ENCODE assay signal across 27 cellular contexts in genomic region chr1:41464886-41465285, GRCh38. TPM values are rescaled to one million over a fixed set of nuclear protein-coding genes. Genes with fewer than 3 reads are reported as not detected.
DNase-seq lines count a peak whose midpoint lies in the region; ATAC-seq lines count a peak whose summit lies in the region.
"Had no signal": no experiment of that assay in that cellular context is flagged by ENCODE, and none has a peak within 500 bp of the region (broad histone marks: within the 10 kb centered on the region; RNA-seq: fewer than 3 reads in every experiment).

No MANE protein-coding gene starts in this region.

- no peak for ATAC-seq in GM18907 (IDR thresholded peaks at IDR 0.05; ENCODE audit: unreplicated experiment)
- ATAC-seq: A549; activated T-cell treated with anti-CD3 and anti-CD28 coated beads, Interleukin-2, amount 50 U/mL, for 72 hours; HepG2; left cardiac atrium; natural killer cell had no signal

- DNase-seq in NCI-H1436 (lab: John Stamatoyannopoulos, UW) (peak; percentile 34), NCI-H1436 treated with DMSO at 0.1 percent for 48 hours (lab: John Stamatoyannopoulos, UW) (no peak), NCI-H1694 (lab: John Stamatoyannopoulos, UW) (peak; percentile 85), NCI-H69 (lab: John Stamatoyannopoulos, UW) (peak; percentile 94), myocyte (ENCODE audit: low read depth) (peak; percentile 73), H4 (ENCODE audit: low spot score) (no peak), cerebellum (ENCODE audit: low spot score) (no peak)
- DNase-seq: activated CD4-positive, alpha-beta memory T cell treated with anti-CD3 and anti-CD28 coated beads for 36 hours; activated CD4-positive, alpha-beta T cell treated with anti-CD3 and anti-CD28 coated beads for 1 hour; activated T-cell treated with anti-CD3 and anti-CD28 coated beads, Interleukin-2, amount 50 U/mL, for 72 hours; CD4-positive, alpha-beta T cell; effector CD8-positive, alpha-beta T cell; H9; immature natural killer cell; left cardiac atrium; natural killer cell; NK-92 treated with Interleukin-12 subunit alpha and Interleukin-12 subunit beta, amount 100 ng/mL, for 24 hours; nucleus accumbens; stimulated activated CD4-positive, alpha-beta T cell treated with anti-CD3 and anti-CD28 coated beads, Interleukin-4, amount 100 ng/mL, for 24 hours; T-helper 2 cell; thyroid gland had no signal

RNA-seq across cellular contexts. Expression of gene EDN2, which starts 19.6 kb away (rescaled TPM):
- total RNA-seq in myocyte (0.73 TPM in 1 of 2 replicates, not detected in the other), cerebellum (not detected)
- not detected for polyA plus RNA-seq in myocyte (2012)
- total RNA-seq in H4 (2014; rRNA removed; shearing (Covaris generic)): 0.50 TPM in 1 of 2 replicates, not detected in the other
- total RNA-seq: activated CD4-positive, alpha-beta memory T cell treated with anti-CD3 and anti-CD28 coated beads for 36 hours; activated T-cell treated with anti-CD3 and anti-CD28 coated beads, Interleukin-2, amount 50 U/mL, for 72 hours; CD4-positive, alpha-beta T cell; HepG2; lung microvascular endothelial cell; mononuclear cell; pulmonary artery endothelial cell; thyroid gland had no signal
- polyA plus RNA-seq: HepG2, immature natural killer cell had no signal

Comparison
In these comparisons a context has a peak if more than half of its experiments do, and no peak if none do; other contexts are left out.
1. DNase-seq: peak in NCI-H1436 (single experiment), NCI-H1694 (single experiment), NCI-H69 (single experiment) and myocyte (single experiment); none in NCI-H1436 treated with DMSO at 0.1 percent for 48 hours (single experiment), H4 (single experiment) and cerebellum (single experiment).